ENCODE assay signal across 8 cellular contexts in the genomic region with DNA sequence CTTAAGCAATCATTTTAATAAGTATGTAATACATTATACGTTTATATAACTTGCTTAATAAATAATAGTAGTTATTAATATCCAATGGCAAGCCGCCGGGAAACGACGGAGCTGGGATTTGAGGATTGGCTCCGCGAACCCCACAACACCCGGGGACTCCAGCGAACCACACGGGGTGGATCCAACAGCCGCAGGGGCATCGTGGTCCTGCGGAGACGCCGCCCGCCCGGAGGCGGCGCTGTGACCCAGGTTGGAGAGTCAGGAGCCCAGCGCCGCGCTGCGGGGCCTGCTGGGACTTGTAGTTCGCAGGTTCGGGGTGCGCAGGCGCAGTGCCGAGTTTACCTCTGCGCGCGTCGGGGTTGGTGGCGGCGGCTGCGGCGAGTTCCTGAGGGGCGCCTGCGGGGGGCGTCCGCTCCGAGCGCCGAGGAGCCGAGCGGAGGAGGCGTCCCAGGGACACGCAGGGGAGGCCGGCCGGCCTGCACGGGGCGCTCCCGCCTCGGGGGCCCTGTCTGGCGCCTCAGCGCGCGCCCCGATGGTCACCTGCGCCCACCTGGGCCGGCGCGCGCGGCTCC.
A peak's percentile ranks its signal among the peaks of the same experiment; 100 is the strongest.
DNase-seq lines count a peak whose midpoint lies in the region; ATAC-seq and TF ChIP-seq lines count a peak whose summit lies in the region.

Gene ZNF554 (plus strand): TSS at position 329 of the 572 bp plus-strand sequence. CDS start 204 bp downstream, at position 533.

- DNase-seq in AG08396 (ENCODE audit: low spot score) (peak; percentile 97), NCI-H2196 treated with DMSO at 0.1 percent for 48 hours (lab: John Stamatoyannopoulos, UW; ENCODE audit: unreplicated experiment) (peak; percentile 92), cardiac fibroblast (ENCODE audit: low read depth in 2 of 2) (peak; percentile 96 to 98), inferior parietal cortex (ENCODE audit: extremely low spot score) (peak; percentile 94), smooth muscle cell of the brain vasculature (ENCODE audit: low read depth, low spot score) (peak; percentile 87)

- TF ChIP-seq CTCF in WI38 (IDR thresholded peaks at IDR 0.05; ENCODE audit: low read depth, low read length), result peak; percentile 93
- peak; percentile 96 for TF ChIP-seq CTCF in cardiac fibroblast (IDR thresholded peaks at IDR 0.05; ENCODE audit: low read depth, low read length)

- ATAC-seq in GM18907 (IDR thresholded peaks at IDR 0.05; ENCODE audit: unreplicated experiment), result peak; percentile 84
- ATAC-seq in HG03159 (IDR thresholded peaks at IDR 0.05; ENCODE audit: unreplicated experiment), result peak; percentile 81

- H3K4me3 ChIP-seq in WI38 (ENCODE audit: low read depth, low read length) (peak within 1 kb of the TSS; percentile 75), cardiac fibroblast (replicated peaks in 1 of 2; ENCODE audit: low read depth in 2 of 2, low read length in 2 of 2) (peak within 1 kb of the TSS; percentile 75 to 90)

Comparison
In these comparisons a context has a peak if more than half of its experiments do, and no peak if none do; other contexts are left out.
1. Peak in every context shown above with its lines: DNase-seq, ATAC-seq and H3K4me3 ChIP-seq.